In genomic region chr13:97768134-97768533, GRCh38 we compare ENCODE assay signal across 39 cellular contexts.
"Had no signal": no experiment of that assay in that cellular context is flagged by ENCODE, and none has a peak within 500 bp of the region (broad histone marks: within the 10 kb centered on the region; RNA-seq: fewer than 3 reads in every experiment).

No MANE protein-coding gene starts in this region.

- H3K4me3 Mint-ChIP-seq: activated B cell treated with CpG ODN at 0.5 μM for 24 hours; activated CD4-positive, alpha-beta memory T cell treated with anti-CD3 and anti-CD28 coated beads for 36 hours; activated CD4-positive, alpha-beta T cell treated with anti-CD3 and anti-CD28 coated beads, Interleukin-2, amount 10 ng/mL, durations not matched to agents 24 days and 14 days; activated CD8-positive, alpha-beta T cell treated with anti-CD3 and anti-CD28 coated beads for 36 hours; activated naive CD4-positive, alpha-beta T cell treated with anti-CD3 and anti-CD28 coated beads for 36 hours; activated naive CD8-positive, alpha-beta T cell treated with anti-CD3 and anti-CD28 coated beads for 36 hours; activated T-cell treated with anti-CD3 and anti-CD28 coated beads, Interleukin-2, amount 50 U/mL, for 4 hours; activated T-cell treated with anti-CD3 and anti-CD28 coated beads, Interleukin-2, amount 50 U/mL, for 72 hours; activated T-helper 1 cell treated with anti-CD3 and anti-CD28 coated beads, Interleukin-12 subunit alpha, Interleukin-12 subunit beta, Interleukin-2, Interleukin-4 antibody, amounts not matched to agents 30 ng/mL and 10 ng/mL and 1 ng/mL, durations not matched to agents 14 hours and 24 hours and 36 hours; activated T-helper 17 cell treated with anti-CD3 and anti-CD28 coated beads, Interleukin-2, amount 50 U/mL, for 72 hours; central memory CD8-positive, alpha-beta T cell; T-helper 1 cell treated with Interleukin-12 subunit alpha and Interleukin-12 subunit beta and Interleukin-4 antibody, amounts not matched to agents 30 μg/mL and 1 μg/mL, for 36 hours; T-helper 2 cell treated with Interferon-gamma antibody and Interleukin-4, amounts not matched to agents 5 μg/mL and 100 μg/mL, for 36 hours had no signal

- H3K9me3 Mint-ChIP-seq: activated CD4-positive, alpha-beta memory T cell treated with anti-CD3 and anti-CD28 coated beads for 36 hours; activated CD4-positive, alpha-beta T cell treated with anti-CD3 and anti-CD28 coated beads, Interleukin-2, amount 10 ng/mL, durations not matched to agents 24 days and 14 days; activated CD8-positive, alpha-beta T cell treated with anti-CD3 and anti-CD28 coated beads for 36 hours; activated naive CD8-positive, alpha-beta T cell treated with anti-CD3 and anti-CD28 coated beads for 36 hours; T-helper 2 cell treated with Interferon-gamma antibody and Interleukin-4, amounts not matched to agents 5 μg/mL and 100 μg/mL, for 36 hours had no signal

- H3K27ac ChIP-seq: adrenal gland, body of pancreas, brain microvascular endothelial cell, breast epithelium, cardiac muscle cell, VCaP had no signal

- H3K4me1 Mint-ChIP-seq: activated B cell treated with CpG ODN at 0.5 μM for 24 hours; activated CD4-positive, alpha-beta T cell treated with anti-CD3 and anti-CD28 coated beads, Interleukin-2, amount 10 ng/mL, durations not matched to agents 24 days and 14 days; activated naive CD8-positive, alpha-beta T cell treated with anti-CD3 and anti-CD28 coated beads for 36 hours; activated T-helper 17 cell treated with anti-CD3 and anti-CD28 coated beads, Interleukin-2, amount 50 U/mL, for 72 hours; central memory CD8-positive, alpha-beta T cell had no signal

- H3K36me3 ChIP-seq: adrenal gland, brain microvascular endothelial cell, breast epithelium, cardiac muscle cell had no signal

- H3K27me3 ChIP-seq: adrenal gland, body of pancreas, brain microvascular endothelial cell, breast epithelium, cardiac muscle cell had no signal

- H3K9me3 ChIP-seq: adrenal gland, body of pancreas had no signal

- H3K27me3 Mint-ChIP-seq: activated B cell treated with CpG ODN at 0.5 μM for 24 hours; activated CD4-positive, alpha-beta memory T cell treated with anti-CD3 and anti-CD28 coated beads for 36 hours; activated CD4-positive, alpha-beta T cell treated with anti-CD3 and anti-CD28 coated beads, Interleukin-2, amount 10 ng/mL, durations not matched to agents 24 days and 14 days; central memory CD8-positive, alpha-beta T cell had no signal

- FAIRE-seq: TTC549 had no signal

- H3K27ac Mint-ChIP-seq: activated B cell treated with CpG ODN at 0.5 μM for 24 hours; activated CD4-positive, alpha-beta memory T cell treated with anti-CD3 and anti-CD28 coated beads for 36 hours; activated CD4-positive, alpha-beta T cell treated with anti-CD3 and anti-CD28 coated beads, Interleukin-2, amount 10 ng/mL, durations not matched to agents 24 days and 14 days; activated CD8-positive, alpha-beta T cell treated with anti-CD3 and anti-CD28 coated beads for 36 hours; activated naive CD4-positive, alpha-beta T cell treated with anti-CD3 and anti-CD28 coated beads for 36 hours; activated naive CD4-positive, alpha-beta T cell treated with anti-CD3 and anti-CD28 coated beads, Interleukin-2, amount 50 U/mL, for 72 hours; activated naive CD8-positive, alpha-beta T cell treated with anti-CD3 and anti-CD28 coated beads for 36 hours; activated T-cell treated with anti-CD3 and anti-CD28 coated beads, Interleukin-2, amount 50 U/mL, for 72 hours; activated T-helper 1 cell treated with anti-CD3 and anti-CD28 coated beads, Interleukin-12 subunit alpha, Interleukin-12 subunit beta, Interleukin-2, Interleukin-4 antibody, amounts not matched to agents 30 ng/mL and 10 ng/mL and 1 ng/mL, durations not matched to agents 14 hours and 24 hours and 36 hours; activated T-helper 17 cell treated with anti-CD3 and anti-CD28 coated beads, Interleukin-2, amount 50 U/mL, for 72 hours; T-helper 1 cell treated with Interleukin-12 subunit alpha and Interleukin-12 subunit beta and Interleukin-4 antibody, amounts not matched to agents 30 μg/mL and 1 μg/mL, for 36 hours; T-helper 2 cell treated with Interferon-gamma antibody and Interleukin-4, amounts not matched to agents 5 μg/mL and 100 μg/mL, for 36 hours had no signal

- DNase-seq: activated B cell treated with CpG ODN at 0.5 μM for 24 hours; activated CD4-positive, alpha-beta memory T cell treated with anti-CD3 and anti-CD28 coated beads for 36 hours; activated CD4-positive, alpha-beta T cell treated with anti-CD3 and anti-CD28 coated beads for 4 hours; activated CD4-positive, alpha-beta T cell treated with anti-CD3 and anti-CD28 coated beads, Interleukin-2, amount 50 U/mL, for 1 hour; activated CD4-positive, alpha-beta T cell treated with anti-CD3 and anti-CD28 coated beads, Interleukin-2, amount 50 U/mL, for 4 hours; activated CD4-positive, CD25-positive, alpha-beta regulatory T cell treated with anti-CD3 and anti-CD28 coated beads, Interleukin-2, amount 50 U/mL, for 72 hours; activated CD8-positive, alpha-beta memory T cell treated with anti-CD3 and anti-CD28 coated beads, Interleukin-2, amount 50 U/mL, for 4 hours; activated CD8-positive, alpha-beta T cell treated with anti-CD3 and anti-CD28 coated beads for 36 hours; activated effector memory CD4-positive, alpha-beta T cell treated with anti-CD3 and anti-CD28 coated beads, Interleukin-2, amount 50 U/mL, for 16 hours; activated gamma-delta T cell treated with Interleukin-2 at 50 U/mL for 16 hours; activated naive CD4-positive, alpha-beta T cell; activated naive CD4-positive, alpha-beta T cell treated with anti-CD3 and anti-CD28 coated beads for 36 hours; activated naive CD4-positive, alpha-beta T cell treated with anti-CD3 and anti-CD28 coated beads, Interleukin-2, amount 50 U/mL, for 16 hours; activated naive CD8-positive, alpha-beta T cell treated with anti-CD3 and anti-CD28 coated beads for 36 hours; activated T-cell treated with anti-CD3 and anti-CD28 coated beads for 4 hours; activated T-cell treated with anti-CD3 and anti-CD28 coated beads, Interleukin-2, amount 50 U/mL, for 1 hour; activated T-cell treated with anti-CD3 and anti-CD28 coated beads, Interleukin-2, amount 50 U/mL, for 4 hours; activated T-cell treated with anti-CD3 and anti-CD28 coated beads, Interleukin-2, amount 50 U/mL, for 72 hours; adrenal gland; amniotic stem cell; aorta; body of pancreas; brain microvascular endothelial cell; caudate nucleus; cerebellar nuclear complex; T-helper 1 cell; T-helper 2 cell; T-helper 9 cell had no signal

- H3K4me3 ChIP-seq: adrenal gland, body of pancreas, breast epithelium, cardiac muscle cell had no signal

- H3K36me3 Mint-ChIP-seq: activated CD4-positive, alpha-beta memory T cell treated with anti-CD3 and anti-CD28 coated beads for 36 hours; activated naive CD8-positive, alpha-beta T cell treated with anti-CD3 and anti-CD28 coated beads for 36 hours had no signal

- H3K4me1 ChIP-seq: adrenal gland, body of pancreas, breast epithelium had no signal
